Comparison of ENCODE assay signal across 9 cellular contexts in genomic region chr14:59919582-59920377, GRCh38. TPM values are rescaled to one million over a fixed set of nuclear protein-coding genes. Genes with fewer than 3 reads are reported as not detected.
DNase-seq lines count a peak whose midpoint lies in the region; ATAC-seq, FAIRE-seq and TF ChIP-seq lines count a peak whose summit lies in the region.
"Had no signal": no experiment of that assay in that cellular context is flagged by ENCODE, and none has a peak within 500 bp of the region (broad histone marks: within the 10 kb centered on the region; RNA-seq: fewer than 3 reads in every experiment).

LRRC9 (plus strand) TSS chr14:59920144.

- H3K4me2 ChIP-seq in endothelial cell of umbilical vein (ENCODE audit: insufficient read depth, low read length): peak within 1 kb of the TSS; percentile 34

- H3K9me3 ChIP-seq in ES-I3 (ENCODE audit: control insufficient read depth, insufficient read depth, low read length): no peaks in the 10 kb centered on the region
- H3K9me3 ChIP-seq in KOPT-K1 (ENCODE audit: insufficient read depth, low read length, poor library complexity, severe bottlenecking): no peaks in the 10 kb centered on the region
- H3K9me3 ChIP-seq in endothelial cell of umbilical vein (replicated peaks; ENCODE audit: control insufficient read depth, insufficient read depth, low read length): no peaks in the 10 kb centered on the region
- no peaks in the 10 kb centered on the region for H3K9me3 ChIP-seq in mucosa of descending colon
- H3K9me3 ChIP-seq in thoracic aorta: no peaks in the 10 kb centered on the region

- H3K27ac ChIP-seq in KOPT-K1 (ENCODE audit: low read depth, low read length, poor library complexity, severe bottlenecking) (peak within 1 kb of the TSS; percentile 20), VCaP (peak within 1 kb of the TSS; percentile 89), endothelial cell of umbilical vein (ENCODE audit: insufficient read depth, low read depth, low read length) (no peak within 1 kb of the TSS), thoracic aorta (no peak within 1 kb of the TSS)

- H3K36me3 ChIP-seq in ES-I3 (ENCODE audit: insufficient read depth, low read length) (no peaks in the 10 kb centered on the region), KOPT-K1 (ENCODE audit: insufficient read depth, low read length) (no peaks in the 10 kb centered on the region), endothelial cell of umbilical vein (ENCODE audit: control insufficient read depth in 2 of 2, extremely low read depth in 1 of 2, insufficient read depth in 2 of 2, low read length in 2 of 2) (no peaks in the 10 kb centered on the region), mucosa of descending colon (ENCODE audit: low read depth) (no peaks in the 10 kb centered on the region), thoracic aorta (no peaks in the 10 kb centered on the region)

- no peaks in the 10 kb centered on the region for H3K79me2 ChIP-seq in endothelial cell of umbilical vein (ENCODE audit: control insufficient read depth, insufficient read depth, low read length)

- POLR2A ChIA-PET in endothelial cell of umbilical vein (lab: Charles Lee): no interaction called here

- CTCF ChIA-PET in endothelial cell of umbilical vein (lab: Charles Lee): interaction anchor here (0.8 to 1.0 kb wide), 3 partner anchors 15 to 287 kb away, joined by 3 to 4 read pairs (median 3); no protein-coding TSS in a partner anchor

- H4K20me1 ChIP-seq in endothelial cell of umbilical vein (replicated peaks; ENCODE audit: control insufficient read depth, extremely low read depth, insufficient read depth, low read length): no peaks in the 10 kb centered on the region

- no peak for FAIRE-seq in endothelial cell of umbilical vein (lab: Jason Lieb, UNC)

- H3K4me1 ChIP-seq in ES-I3 (ENCODE audit: insufficient read depth, low read length) (peaks cover 6% of the 10 kb centered on the region; the same call in 1 of the 2 replicates), endothelial cell of umbilical vein (ENCODE audit: control insufficient read depth, extremely low read depth, insufficient read depth, low read length) (no peaks in the 10 kb centered on the region), mucosa of descending colon (ENCODE audit: low read depth) (peaks cover 18% of the 10 kb centered on the region), thoracic aorta (ENCODE audit: control insufficient read depth in 1 of 2, low read depth in 2 of 2) (no peaks in the 10 kb centered on the region)

- intact Hi-C loops in endothelial cell of umbilical vein (cut with micrococcal nuclease) (loop anchor here (5.0 kb wide), 1 partner anchor 47 kb away; the partner anchor contains the start of gene RTN1), mucosa of descending colon (cut with DNase I, micrococcal nuclease) (no loop called here)

- peak; percentile 74 for ATAC-seq in mucosa of descending colon
- no peak for ATAC-seq in thoracic aorta (ENCODE audit: insufficient number of reproducible peaks, low FRiP score, low read depth)
- ATAC-seq in HG02973 (IDR thresholded peaks at IDR 0.05; ENCODE audit: unreplicated experiment): no peak

- no peaks in the 10 kb centered on the region for H3K9me1 ChIP-seq in endothelial cell of umbilical vein (replicated peaks; ENCODE audit: control insufficient read depth, extremely low read depth, insufficient read depth, low read length)

- H2AFZ ChIP-seq in endothelial cell of umbilical vein (ENCODE audit: low read depth, low read length): no peak within 1 kb of the TSS

- TF ChIP-seq CTCF in VCaP (conservative IDR thresholded peaks at IDR 0.05) (no peak), endothelial cell of umbilical vein (IDR thresholded peaks at IDR 0.05; ENCODE audit: extremely low read depth in 1 of 2, insufficient read depth in 1 of 2, low read depth in 1 of 2, low read length in 2 of 2) (no peak), mucosa of descending colon (IDR thresholded peaks at IDR 0.05) (no peak), thoracic aorta (IDR thresholded peaks at IDR 0.05) (no peak), GM20000 (IDR thresholded peaks at IDR 0.05; ENCODE audit: extremely low read depth, missing control alignments) (no peak)

- DNase-seq in endothelial cell of umbilical vein (ENCODE audit: low read depth, low spot score) (no peak), mucosa of descending colon (peak; percentile 12 to 50 (median 32)), thoracic aorta (ENCODE audit: low spot score) (no peak), GM20000 (ENCODE audit: low spot score) (no peak)

- H3K9ac ChIP-seq in ES-I3 (ENCODE audit: low read depth, low read length) (peak within 1 kb of the TSS; percentile 76), endothelial cell of umbilical vein (replicated peaks; ENCODE audit: extremely low read depth, insufficient read depth, low read length) (no peak within 1 kb of the TSS)

- no TSS peak for BruUV-seq in endothelial cell of umbilical vein (replicated peaks; lab: Mats Ljungman, UMichigan)

- dilution Hi-C loops in endothelial cell of umbilical vein (cut with MboI; ENCODE audit: extremely low pct_ligation_motif_present, low sequenced_read_pairs): no loop called here

- H3K4me3 ChIP-seq in endothelial cell of umbilical vein (replicated peaks in 1 of 3; ENCODE audit: insufficient read depth in 1 of 3, low read depth in 1 of 3, low read length in 3 of 3) (no peak within 1 kb of the TSS), mucosa of descending colon (no peak within 1 kb of the TSS), thoracic aorta (peak within 1 kb of the TSS; percentile 72)

- TF ChIP-seq POLR2A in endothelial cell of umbilical vein (IDR thresholded peaks at IDR 0.05; ENCODE audit: low read depth, low read length): no peak

- H3K27me3 ChIP-seq in endothelial cell of umbilical vein (ENCODE audit: control insufficient read depth in 2 of 2, insufficient read depth in 2 of 2, low read length in 2 of 2): peaks cover 19 to 41% of the 10 kb centered on the region in 2 experiments
- peaks cover 8% of the 10 kb centered on the region for H3K27me3 ChIP-seq in thoracic aorta (replicated peaks; ENCODE audit: insufficient read depth)

TF ChIP-seq in endothelial cell of umbilical vein, 7 proteins besides CTCF, POLR2A, EP300 and RAD21:
- TF ChIP-seq MAX (IDR thresholded peaks at IDR 0.05; ENCODE audit: insufficient read depth, insufficient read length): no peak

RNA-seq across cellular contexts. Expression of gene LRRC9, which starts in this region (rescaled TPM):
- total RNA-seq in endothelial cell of umbilical vein: not detected in 2 replicates
- polyA plus RNA-seq in endothelial cell of umbilical vein: not detected in 2 replicates
- not detected in 2 replicates for polyA plus RNA-seq in endothelial cell of umbilical vein (2011; cell fraction: cytosol; rRNA removed)
- polyA plus RNA-seq in endothelial cell of umbilical vein (2011; cell fraction: nucleus; rRNA removed): not detected in 2 replicates
- polyA plus RNA-seq in endothelial cell of umbilical vein (2012): not detected in 2 replicates
- polyA minus RNA-seq in endothelial cell of umbilical vein: not detected in 2 replicates
- not detected for polyA minus RNA-seq in endothelial cell of umbilical vein (2011; cell fraction: cytosol; rRNA and poly(A)+ RNA removed)
- polyA minus RNA-seq in endothelial cell of umbilical vein (2011; cell fraction: nucleus; rRNA and poly(A)+ RNA removed): not detected in 2 replicates
- under 1 TPM in 1 of 3 donors, not detected in 2; 0.58 TPM for total RNA-seq in mucosa of descending colon
- not detected for total RNA-seq in thoracic aorta
- total RNA-seq: LHCN-M2 had no signal

Comparison
In these comparisons a context has a peak if more than half of its experiments do, and no peak if none do; other contexts are left out.
1. Peak in DNase-seq and ATAC-seq in mucosa of descending colon; RNA of the gene not detected or under 1 TPM.
2. H3K27ac ChIP-seq: peak in KOPT-K1 (single experiment) and VCaP (single experiment); none in endothelial cell of umbilical vein (single experiment) and thoracic aorta (0 of 2).